Comparison of ENCODE assay signal across 17 cellular contexts in the genomic region with DNA sequence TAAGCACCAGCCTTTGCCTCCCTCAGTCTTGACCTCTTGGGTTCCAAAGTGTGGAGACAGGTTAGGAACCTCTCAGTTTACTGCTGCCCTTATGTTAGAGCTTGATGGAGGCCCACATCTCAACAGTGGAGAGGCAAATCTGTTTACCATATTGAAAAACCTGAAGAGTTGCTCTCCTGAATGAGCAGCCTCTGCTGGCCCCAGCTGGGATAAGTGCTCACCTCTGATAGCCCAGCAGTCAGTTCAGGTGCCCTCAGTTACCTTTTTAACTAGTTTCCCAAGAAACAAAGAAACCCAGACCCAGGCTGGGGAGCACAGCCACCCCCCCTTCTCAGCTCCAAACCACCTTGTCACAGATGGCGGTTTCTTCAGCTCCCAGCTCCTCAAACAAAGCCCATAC. TPM values are rescaled to one million over a fixed set of nuclear protein-coding genes. Genes with fewer than 3 reads are reported as not detected.
DNase-seq lines count a peak whose midpoint lies in the region; ATAC-seq, FAIRE-seq and TF ChIP-seq lines count a peak whose summit lies in the region.
"Had no signal": no experiment of that assay in that cellular context is flagged by ENCODE, and none has a peak within 500 bp of the region (broad histone marks: within the 10 kb centered on the region; RNA-seq: fewer than 3 reads in every experiment).

No MANE protein-coding gene starts in this region.

- TF ChIP-seq CTCF in GM10266 (IDR thresholded peaks at IDR 0.05; ENCODE audit: control insufficient read depth, insufficient read depth, low read depth, missing control alignments) (peak; percentile 6), hepatocyte (IDR thresholded peaks at IDR 0.05; ENCODE audit: poor library complexity) (peak; percentile 20), prostate gland (IDR thresholded peaks at IDR 0.05) (peak in 1 of 4 experiments; percentile 25), upper lobe of right lung (IDR thresholded peaks at IDR 0.05) (no peak)

- ATAC-seq in HG03378 (IDR thresholded peaks at IDR 0.05; ENCODE audit: unreplicated experiment) (no peak), upper lobe of right lung (no peak)

- H3K9me3 ChIP-seq in hepatocyte (ENCODE audit: low read depth) (no peaks in the 10 kb centered on the region), prostate gland (no peaks in the 10 kb centered on the region), upper lobe of right lung (no peaks in the 10 kb centered on the region), MG63 (no peaks in the 10 kb centered on the region)
- H3K9me3 ChIP-seq: right atrium auricular region, SJSA1 had no signal

- no peaks in the 10 kb centered on the region for H3K9me2 ChIP-seq in hepatocyte (replicated peaks; ENCODE audit: insufficient read depth)

- H3K4me3 ChIP-seq in hepatocyte (no peak overlapping the region), prostate gland (no peak overlapping the region), upper lobe of right lung (no peak overlapping the region), MG63 (no peak overlapping the region)
- H3K4me3 ChIP-seq: right atrium auricular region, SJSA1 had no signal

- no peak overlapping the region for H3K4me2 ChIP-seq in hepatocyte

- FAIRE-seq in GM12892 (lab: Jason Lieb, UNC), result no peak
- FAIRE-seq: GM12891, islet of Langerhans, RCC 7860 had no signal

- H3K27me3 ChIP-seq in hepatocyte, result no peaks in the 10 kb centered on the region
- H3K27me3 ChIP-seq in prostate gland (replicated peaks; ENCODE audit: insufficient read depth), result no peaks in the 10 kb centered on the region
- H3K27me3 ChIP-seq in upper lobe of right lung, result no peaks in the 10 kb centered on the region
- no peaks in the 10 kb centered on the region for H3K27me3 ChIP-seq in MG63
- H3K27me3 ChIP-seq: foreskin keratinocyte, right atrium auricular region, SJSA1 had no signal

- no peak for TF ChIP-seq POLR2A in prostate gland (IDR thresholded peaks at IDR 0.05)
- TF ChIP-seq POLR2A in GM12892 (IDR thresholded peaks at IDR 0.05; ENCODE audit: low read depth, low read length), result no peak

- H3K27ac ChIP-seq in hepatocyte (peak overlapping the region; percentile 99), prostate gland (peak overlapping the region; percentile 51 to 68), upper lobe of right lung (no peak overlapping the region)
- H3K27ac ChIP-seq: foreskin keratinocyte, right atrium auricular region, SJSA1 had no signal

- WGBS in hepatocyte (ENCODE audit: low lambda C conversion rate, missing lambda C conversion rate), result 84% methylated on average over 1 of the region's 1 CpG
- WGBS in prostate gland, result 52% methylated on average over 1 of the region's 1 CpG

- H3K36me3 ChIP-seq in hepatocyte (replicated peaks; ENCODE audit: insufficient read depth, low read depth), result no peaks in the 10 kb centered on the region
- no peaks in the 10 kb centered on the region for H3K36me3 ChIP-seq in prostate gland
- H3K36me3 ChIP-seq in upper lobe of right lung, result no peaks in the 10 kb centered on the region
- no peaks in the 10 kb centered on the region for H3K36me3 ChIP-seq in MG63
- H3K36me3 ChIP-seq: right atrium auricular region, SJSA1 had no signal

- no peak overlapping the region for H2AFZ ChIP-seq in hepatocyte

- H4K20me1 ChIP-seq in hepatocyte (ENCODE audit: insufficient read depth, poor library complexity, severe bottlenecking), result no peaks in the 10 kb centered on the region

- no peak for DNase-seq in GM10266 (ENCODE audit: extremely low spot score)
- DNase-seq in NCI-H2171 treated with DMSO at 0.1 percent for 48 hours (lab: John Stamatoyannopoulos, UW), result peak; percentile 63
- no peak for DNase-seq in hepatocyte (ENCODE audit: low spot score)
- no peak for DNase-seq in prostate gland (ENCODE audit: low spot score)
- DNase-seq in GM12892 (ENCODE audit: insufficient read length), result no peak
- DNase-seq in upper lobe of right lung, result no peak
- DNase-seq in MG63, result no peak
- DNase-seq: activated naive CD4-positive, alpha-beta T cell treated with anti-CD3 and anti-CD28 coated beads, Interleukin-2, amount 50 U/mL, for 16 hours; CD4-positive, CD25-positive, alpha-beta regulatory T cell; GDM1 had no signal

- peaks cover 7% of the 10 kb centered on the region for H3K79me2 ChIP-seq in hepatocyte

- intact Hi-C loops in prostate gland (cut with DNase I), result loop anchor here (2.0 to 5.0 kb wide), 2 partner anchors 59 to 86 kb away; a partner anchor contains a TSS
- intact Hi-C loops in upper lobe of right lung (cut with DNase I), result loop anchor here (10.0 kb wide), 1 partner anchor 84 kb away; no protein-coding TSS in a partner anchor

- H3K4me1 ChIP-seq in hepatocyte (ENCODE audit: insufficient read depth) (peaks cover 50% of the 10 kb centered on the region), prostate gland (replicated peaks) (peaks cover 31% of the 10 kb centered on the region), upper lobe of right lung (peaks cover 40% of the 10 kb centered on the region)

RNA-seq across cellular contexts. Expression of a gene that starts 57.1 kb away (rescaled TPM):
- total RNA-seq in hepatocyte (55.8 and 58.6 TPM in 2 replicates), prostate gland (10 to 100 TPM; 76.3 to 88.3 TPM), upper lobe of right lung (26.8 TPM)
- 33.9 and 43.6 TPM in 2 replicates for polyA plus RNA-seq in hepatocyte
- polyA plus RNA-seq in GM12892 (2012; ENCODE audit: missing spikeins), result 42.0 TPM
- 0.12 and 12.3 TPM in 2 replicates for total RNA-seq in MG63 (2014; rRNA removed; shearing (Covaris generic); ENCODE audit: low replicate concordance)
